Comparison of ENCODE assay signal across 30 cellular contexts in genomic region chr3:35722902-35723301, GRCh38.
"Had no signal": no experiment of that assay in that cellular context is flagged by ENCODE, and none has a peak within 500 bp of the region (broad histone marks: within the 10 kb centered on the region; RNA-seq: fewer than 3 reads in every experiment).

No MANE protein-coding gene starts in this region.

- H3K36me3 Mint-ChIP-seq: naive thymus-derived CD8-positive, alpha-beta T cell; natural killer cell treated with Interleukin-12 subunit alpha and Interleukin-12 subunit beta and Interleukin-15 and Interleukin-18, amount 100 ng/mL, for 72 hours; neural progenitor cell; stimulated activated effector memory CD8-positive, alpha-beta T cell treated with anti-CD3 and anti-CD28 coated beads, Interleukin-12 subunit alpha, Interleukin-12 subunit beta, amount 100 ng/mL, for 72 hours; stimulated activated naive B cell treated with anti-CD40 and anti-IgM and Interleukin-4, amounts not matched to agents 10 μg/mL and 1 μg/mL and 100 μg/mL, for 72 hours; type B pancreatic cell had no signal

- H3K9me3 ChIP-seq: ovary, psoas muscle, right lobe of liver, sigmoid colon, suprapubic skin, testis, tibial artery, transverse colon, upper lobe of right lung, uterus had no signal

- H3K27me3 ChIP-seq: ovary, right lobe of liver, sigmoid colon, suprapubic skin, testis, tibial artery, transverse colon, uterus had no signal

- H2AFZ ChIP-seq: neural progenitor cell, parathyroid adenoma had no signal

- ATAC-seq: naive thymus-derived CD8-positive, alpha-beta T cell; natural killer cell treated with Interleukin-12 subunit alpha and Interleukin-12 subunit beta and Interleukin-15 and Interleukin-18, amount 100 ng/mL, for 72 hours; right cardiac atrium; right lobe of liver; stimulated activated effector memory CD8-positive, alpha-beta T cell treated with anti-CD3 and anti-CD28 coated beads, Interleukin-12 subunit alpha, Interleukin-12 subunit beta, amount 100 ng/mL, for 72 hours; stimulated activated naive B cell treated with anti-CD40 and anti-IgM and Interleukin-4, amounts not matched to agents 10 μg/mL and 1 μg/mL and 100 μg/mL, for 72 hours had no signal

- H3K36me3 ChIP-seq: neural progenitor cell, ovary, right lobe of liver, sigmoid colon, suprapubic skin, tibial artery, transverse colon, upper lobe of right lung, uterus had no signal

- H3K4me1 Mint-ChIP-seq: naive thymus-derived CD8-positive, alpha-beta T cell; neural progenitor cell; stimulated activated effector memory CD8-positive, alpha-beta T cell treated with anti-CD3 and anti-CD28 coated beads, Interleukin-12 subunit alpha, Interleukin-12 subunit beta, amount 100 ng/mL, for 72 hours; stimulated activated naive B cell treated with anti-CD40 and anti-IgM and Interleukin-4, amounts not matched to agents 10 μg/mL and 1 μg/mL and 100 μg/mL, for 72 hours had no signal

- H3K4me3 ChIP-seq: neural progenitor cell, ovary, psoas muscle, right lobe of liver, sigmoid colon, suprapubic skin, testis, tibial artery, transverse colon, upper lobe of right lung, uterus had no signal

- H3K4me3 Mint-ChIP-seq: naive thymus-derived CD8-positive, alpha-beta T cell; natural killer cell treated with Interleukin-12 subunit alpha and Interleukin-12 subunit beta and Interleukin-15 and Interleukin-18, amount 100 ng/mL, for 72 hours; nephron progenitor cell; neural progenitor cell; stimulated activated effector memory CD8-positive, alpha-beta T cell treated with anti-CD3 and anti-CD28 coated beads, Interleukin-12 subunit alpha, Interleukin-12 subunit beta, amount 100 ng/mL, for 72 hours; stimulated activated naive B cell treated with anti-CD40 and anti-IgM and Interleukin-4, amounts not matched to agents 10 μg/mL and 1 μg/mL and 100 μg/mL, for 72 hours; stimulated activated naive CD8-positive, alpha-beta T cell treated with anti-CD3 and anti-CD28 coated beads, Interleukin-15, Interleukin-2, amounts not matched to agents 100 ng/mL and 50 ng/mL, for 24 hours; type B pancreatic cell had no signal

- H3K79me2 ChIP-seq: parathyroid adenoma had no signal

- H3K9me3 Mint-ChIP-seq: naive thymus-derived CD8-positive, alpha-beta T cell; natural killer cell treated with Interleukin-12 subunit alpha and Interleukin-12 subunit beta and Interleukin-15 and Interleukin-18, amount 100 ng/mL, for 72 hours; nephron progenitor cell; neural progenitor cell; stimulated activated naive B cell treated with anti-CD40 and anti-IgM and Interleukin-4, amounts not matched to agents 10 μg/mL and 1 μg/mL and 100 μg/mL, for 72 hours; stimulated activated naive CD8-positive, alpha-beta T cell treated with anti-CD3 and anti-CD28 coated beads, Interleukin-15, Interleukin-2, amounts not matched to agents 100 ng/mL and 50 ng/mL, for 24 hours; type B pancreatic cell had no signal

- H3K4me2 ChIP-seq: neural progenitor cell had no signal

- DNase-seq: naive thymus-derived CD8-positive, alpha-beta T cell; nephron progenitor cell; occipital lobe; ovary; posterior cingulate gyrus; psoas muscle; right cardiac atrium; right lobe of liver; sigmoid colon; small intestine; stimulated activated CD4-positive, alpha-beta T cell treated with anti-CD3 and anti-CD28 coated beads, Interleukin-15, amount 100 ng/mL, for 24 hours; stimulated activated CD4-positive, alpha-beta T cell treated with anti-CD3 and anti-CD28 coated beads, Interleukin-2, amount 100 ng/mL, for 24 hours; stimulated activated CD4-positive, alpha-beta T cell treated with anti-CD3 and anti-CD28 coated beads, Interleukin-2, amount 100 ng/mL, for 48 hours; stimulated activated CD4-positive, alpha-beta T cell treated with anti-CD3 and anti-CD28 coated beads, Interleukin-4, amount 100 ng/mL, for 24 hours; stimulated activated naive B cell treated with anti-CD40 and anti-IgM and Interleukin-4, amounts not matched to agents 10 μg/mL and 1 μg/mL and 100 μg/mL, for 72 hours; stimulated activated naive CD4-positive, alpha-beta T cell treated with Interleukin-2 at 50 U/mL for 16 hours; substantia nigra; testis; tibial artery; transverse colon; upper lobe of right lung; uterus had no signal

- H3K9ac ChIP-seq: neural progenitor cell, parathyroid adenoma had no signal

- H3K4me1 ChIP-seq: neural progenitor cell, parathyroid adenoma, right lobe of liver, sigmoid colon, suprapubic skin, testis, tibial artery, transverse colon, upper lobe of right lung, uterus had no signal

- H3K27me3 Mint-ChIP-seq: natural killer cell treated with Interleukin-12 subunit alpha and Interleukin-12 subunit beta and Interleukin-15 and Interleukin-18, amount 100 ng/mL, for 72 hours; stimulated activated naive B cell treated with anti-CD40 and anti-IgM and Interleukin-4, amounts not matched to agents 10 μg/mL and 1 μg/mL and 100 μg/mL, for 72 hours; stimulated activated naive CD8-positive, alpha-beta T cell treated with anti-CD3 and anti-CD28 coated beads, Interleukin-15, Interleukin-2, amounts not matched to agents 100 ng/mL and 50 ng/mL, for 24 hours had no signal

- H3K27ac ChIP-seq: neural progenitor cell, ovary, parathyroid adenoma, psoas muscle, right lobe of liver, sigmoid colon, suprapubic skin, testis, tibial artery, transverse colon, upper lobe of right lung, uterus had no signal

- H3K27ac Mint-ChIP-seq: natural killer cell treated with Interleukin-12 subunit alpha and Interleukin-12 subunit beta and Interleukin-15 and Interleukin-18, amount 100 ng/mL, for 72 hours; nephron progenitor cell; neural progenitor cell; progenitor cell of endocrine pancreas; stimulated activated effector memory CD8-positive, alpha-beta T cell treated with anti-CD3 and anti-CD28 coated beads, Interleukin-12 subunit alpha, Interleukin-12 subunit beta, amount 100 ng/mL, for 72 hours; stimulated activated naive B cell treated with anti-CD40 and anti-IgM and Interleukin-4, amounts not matched to agents 10 μg/mL and 1 μg/mL and 100 μg/mL, for 72 hours; stimulated activated naive CD8-positive, alpha-beta T cell treated with anti-CD3 and anti-CD28 coated beads, Interleukin-15, Interleukin-2, amounts not matched to agents 100 ng/mL and 50 ng/mL, for 24 hours; type B pancreatic cell had no signal
